ENCODE assay signal across 6 cellular contexts in the genomic region with DNA sequence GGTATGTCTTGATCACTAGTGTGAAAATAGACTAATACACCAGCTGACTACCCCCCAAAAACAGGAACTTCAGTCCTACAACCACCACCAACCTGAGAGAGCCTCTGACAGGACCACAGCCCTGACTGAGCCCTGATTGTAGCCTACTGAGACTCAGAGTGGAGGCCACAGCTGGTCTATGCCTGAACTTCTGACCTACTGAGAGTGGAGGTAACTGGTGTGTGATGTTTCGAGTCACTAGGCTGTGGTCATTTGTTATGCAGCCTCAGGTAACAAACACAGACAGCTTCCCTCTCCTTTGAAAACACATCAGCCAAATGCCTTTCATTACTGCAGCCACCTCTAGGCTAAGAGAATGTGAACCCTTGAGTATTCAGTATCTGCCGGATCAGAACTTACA. TPM values are rescaled to one million over a fixed set of nuclear protein-coding genes. Genes with fewer than 3 reads are reported as not detected.
DNase-seq lines count a peak whose midpoint lies in the region; ATAC-seq and TF ChIP-seq lines count a peak whose summit lies in the region.
"Not testable (repeated sequence)": the region's sequence is repeated elsewhere in the genome, so short reads cannot be mapped to it uniquely, and the experiment has no call there.

No MANE protein-coding gene starts in this region.

- H3K4me1 Mint-ChIP-seq in H9; stimulated activated naive B cell treated with anti-CD40 and anti-IgM and Interleukin-4, amounts not matched to agents 10 μg/mL and 1 μg/mL and 100 μg/mL, for 72 hours: not testable (repeated sequence)

- H3K23me2 ChIP-seq in H9 (ENCODE audit: insufficient read length, low read depth, low read length, poor library complexity, severe bottlenecking): not testable (repeated sequence)

- H3K18ac ChIP-seq in H9 (ENCODE audit: insufficient read length, low read depth, low read length); trophoblast cell (ENCODE audit: low read length): not testable (repeated sequence)

- DNase-seq in H9 (peak; percentile 33), M059J (ENCODE audit: low read depth) (peak; percentile 34), islet precursor cell (peak; percentile 61), trophoblast cell (peak; percentile 49 to 53)
- not testable (repeated sequence) for DNase-seq in stimulated activated naive B cell treated with anti-CD40 and anti-IgM and Interleukin-4, amounts not matched to agents 10 μg/mL and 1 μg/mL and 100 μg/mL, for 72 hours

- not testable (repeated sequence) for H3K14ac ChIP-seq in H9 (ENCODE audit: insufficient read depth, low read length); trophoblast cell (ENCODE audit: low read length)

- H2AK5ac ChIP-seq in H9 (ENCODE audit: insufficient read length, low read length); trophoblast cell (ENCODE audit: low read length): not testable (repeated sequence)

- H2BK5ac ChIP-seq in H9 (ENCODE audit: insufficient read length, low read length); trophoblast cell (ENCODE audit: low read depth, low read length, poor library complexity): not testable (repeated sequence)

- not testable (repeated sequence) for H3T11ph ChIP-seq in H9 (ENCODE audit: low read length)

- peak overlapping the region in 2 of 3 experiments; percentile 22 to 44; a peak in 1 of 7 replicates for H3K27ac Mint-ChIP-seq in H9
- H3K27ac Mint-ChIP-seq in stimulated activated naive B cell treated with anti-CD40 and anti-IgM and Interleukin-4, amounts not matched to agents 10 μg/mL and 1 μg/mL and 100 μg/mL, for 72 hours: peak overlapping the region; percentile 37

- H4K12ac ChIP-seq in trophoblast cell (ENCODE audit: low read depth, low read length): not testable (repeated sequence)

- not testable (repeated sequence) for H3K27me3 ChIP-seq in H9 (ENCODE audit: insufficient read depth, low read length); trophoblast cell (ENCODE audit: insufficient read depth, low read length)

- H3K36me3 Mint-ChIP-seq in H9 (ENCODE audit: insufficient read depth in 1 of 3, low read depth in 3 of 3): not testable (repeated sequence)
- peaks cover 8 to 18% of the 10 kb centered on the region in 2 donors for H3K36me3 Mint-ChIP-seq in stimulated activated naive B cell treated with anti-CD40 and anti-IgM and Interleukin-4, amounts not matched to agents 10 μg/mL and 1 μg/mL and 100 μg/mL, for 72 hours

- not testable (repeated sequence) for H3K56ac ChIP-seq in H9 (ENCODE audit: insufficient read length, low read depth, low read length)

- not testable (repeated sequence) for H3K9me3 Mint-ChIP-seq in H9; stimulated activated naive B cell treated with anti-CD40 and anti-IgM and Interleukin-4, amounts not matched to agents 10 μg/mL and 1 μg/mL and 100 μg/mL, for 72 hours

- peak; percentile 52 for ATAC-seq in GM18520 (IDR thresholded peaks at IDR 0.05; ENCODE audit: unreplicated experiment)
- ATAC-seq in stimulated activated naive B cell treated with anti-CD40 and anti-IgM and Interleukin-4, amounts not matched to agents 10 μg/mL and 1 μg/mL and 100 μg/mL, for 72 hours (replicated peaks): peak in 1 of 2 donors; percentile 56

- H4K91ac ChIP-seq in H9 (ENCODE audit: insufficient read length, low read depth, low read length): not testable (repeated sequence)
- H4K91ac ChIP-seq in trophoblast cell (ENCODE audit: low read depth, low read length): peak overlapping the region; percentile 25

- not testable (repeated sequence) for TF ChIP-seq CTCF in H9 (conservative IDR thresholded peaks at IDR 0.05)

- H3K79me1 ChIP-seq in H9 (ENCODE audit: insufficient read depth, low read depth, low read length, poor library complexity, severe bottlenecking); trophoblast cell (ENCODE audit: low read length): not testable (repeated sequence)

- not testable (repeated sequence) for H3K79me2 ChIP-seq in H9 (ENCODE audit: insufficient read depth, low read length); trophoblast cell (ENCODE audit: control insufficient read depth, insufficient read depth, low read length, poor library complexity)

- not testable (repeated sequence) for H4K5ac ChIP-seq in H9 (ENCODE audit: insufficient read length, low read depth, low read length)

- not testable (repeated sequence) for H3K27ac ChIP-seq in H9 (ENCODE audit: insufficient read length, low read depth, low read length)
- H3K27ac ChIP-seq in trophoblast cell (ENCODE audit: low read depth, low read length): peak overlapping the region; percentile 8

- not testable (repeated sequence) for H3K36me3 ChIP-seq in trophoblast cell (ENCODE audit: control insufficient read depth in 1 of 2, insufficient read depth in 2 of 2, low read length in 2 of 2)

- H3K4me1 ChIP-seq in H9 (ENCODE audit: insufficient read depth, low read length): not testable (repeated sequence)
- peaks cover 11 to 12% of the 10 kb centered on the region in 2 experiments for H3K4me1 ChIP-seq in trophoblast cell (ENCODE audit: control insufficient read depth in 1 of 2, insufficient read depth in 2 of 2, low read length in 2 of 2)

- no CpG with 5 or more reads among the region's 2 CpGs for WGBS in H9 (ENCODE audit: extremely low coverage, insufficient read length, low lambda C conversion rate)
- WGBS in trophoblast cell (ENCODE audit: extremely low coverage, insufficient coverage, insufficient read length): no CpG with 5 or more reads among the region's 2 CpGs

- H3K4me3 ChIP-seq in trophoblast cell (ENCODE audit: low read depth, low read length): not testable (repeated sequence)

- not testable (repeated sequence) for H4K20me1 ChIP-seq in H9 (ENCODE audit: control insufficient read depth, insufficient read depth, insufficient read length)

- not testable (repeated sequence) for H3K9ac ChIP-seq in H9 (ENCODE audit: extremely low read depth, insufficient read length, low read length); trophoblast cell (ENCODE audit: low read length)

- not testable (repeated sequence) for H2BK120ac ChIP-seq in H9 (ENCODE audit: low read depth, low read length, poor library complexity, severe bottlenecking); trophoblast cell (ENCODE audit: insufficient read depth, low read length, poor library complexity)

- H2AFZ ChIP-seq in H9 (ENCODE audit: low read length); trophoblast cell (ENCODE audit: insufficient read depth, low read length, poor library complexity): not testable (repeated sequence)

- H3K4me2 ChIP-seq in H9 (ENCODE audit: insufficient read depth, insufficient read length, low read length); trophoblast cell (ENCODE audit: low read length): not testable (repeated sequence)

- H3K9me3 ChIP-seq in H9 (ENCODE audit: control insufficient read depth, low read depth, low read length); trophoblast cell (ENCODE audit: insufficient read depth, low read depth, low read length): not testable (repeated sequence)

- H2BK12ac ChIP-seq in H9 (ENCODE audit: insufficient read length, low read depth, low read length); trophoblast cell (ENCODE audit: low read length): not testable (repeated sequence)

- not testable (repeated sequence) for H3K4ac ChIP-seq in H9 (ENCODE audit: low read depth, low read length); trophoblast cell (ENCODE audit: low read depth, low read length)

- not testable (repeated sequence) for H3K27me3 Mint-ChIP-seq in H9 (ENCODE audit: low read depth); stimulated activated naive B cell treated with anti-CD40 and anti-IgM and Interleukin-4, amounts not matched to agents 10 μg/mL and 1 μg/mL and 100 μg/mL, for 72 hours

- not testable (repeated sequence) for H2BK15ac ChIP-seq in H9 (ENCODE audit: low read depth, low read length)

- not testable (repeated sequence) for H3K23ac ChIP-seq in H9 (ENCODE audit: insufficient read length, low read depth, low read length); trophoblast cell (ENCODE audit: low read length)

- not testable (repeated sequence) for H4K8ac ChIP-seq in H9 (replicated peaks; ENCODE audit: insufficient read length, low read depth, low read length); trophoblast cell (ENCODE audit: low read depth, low read length)

- H2BK20ac ChIP-seq in H9 (ENCODE audit: low read depth, low read length, poor library complexity, severe bottlenecking): not testable (repeated sequence)

- not testable (repeated sequence) for H3K4me3 Mint-ChIP-seq in H9; stimulated activated naive B cell treated with anti-CD40 and anti-IgM and Interleukin-4, amounts not matched to agents 10 μg/mL and 1 μg/mL and 100 μg/mL, for 72 hours

RNA-seq across cellular contexts. Expression of a gene that starts 30.0 kb away (rescaled TPM):
- 45.1 and 47.1 TPM in 2 replicates for total RNA-seq in H9 (2021)
- total RNA-seq in M059J (2014; rRNA removed; shearing (Covaris generic)): 13.1 and 20.8 TPM in 2 replicates
- polyA plus RNA-seq in trophoblast cell (2013): 15.4 and 15.9 TPM in 2 replicates
